29 cellular contexts compared by ENCODE assay signal in the genomic region with DNA sequence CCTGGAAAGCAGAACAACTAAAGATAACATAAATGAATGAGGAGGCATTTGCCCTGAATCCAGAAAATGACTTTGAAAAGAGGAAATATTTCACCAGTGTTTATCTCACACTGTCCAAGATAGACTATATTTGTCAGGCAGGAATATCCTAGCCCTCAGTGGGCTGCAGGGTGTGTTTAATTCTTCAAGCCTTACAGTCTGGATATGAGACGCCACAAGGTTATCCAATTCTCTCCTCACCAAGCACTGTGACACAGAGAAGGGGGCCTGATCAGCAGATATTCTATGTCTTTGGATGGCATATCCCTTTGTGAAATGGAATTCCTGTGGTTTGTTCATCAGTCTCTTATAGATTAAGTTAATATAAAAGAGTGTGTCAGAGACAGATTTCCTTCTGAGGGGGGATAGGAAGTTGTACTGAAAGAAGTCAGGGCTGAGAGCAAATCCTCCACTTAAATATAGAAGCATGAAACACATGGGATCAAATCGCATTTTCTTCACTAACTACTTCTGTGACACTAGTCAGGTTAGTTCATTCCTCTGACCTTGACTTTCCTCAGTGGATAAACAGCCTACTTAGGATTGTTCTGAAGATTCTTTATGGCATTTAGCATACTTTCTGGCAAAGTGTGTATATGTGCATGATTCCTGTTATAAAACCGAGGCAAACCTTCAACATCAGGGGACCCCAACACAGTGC. TPM values are rescaled to one million over a fixed set of nuclear protein-coding genes. Genes with fewer than 3 reads are reported as not detected.
"Had no signal": no experiment of that assay in that cellular context is flagged by ENCODE, and none has a peak within 500 bp of the region (broad histone marks: within the 10 kb centered on the region; RNA-seq: fewer than 3 reads in every experiment).

No MANE protein-coding gene starts in this region.

- H3K4me3 ChIP-seq: ascending aorta, heart left ventricle, testis, transverse colon had no signal

- H3K4me1 Mint-ChIP-seq: mesothelial cell of epicardium had no signal

- H3K9me3 Mint-ChIP-seq: activated CD4-positive, alpha-beta memory T cell treated with anti-CD3 and anti-CD28 coated beads, Interleukin-2, amount 10 ng/mL, durations not matched to agents 7 days and 5 days; activated CD4-positive, alpha-beta T cell treated with anti-CD3 and anti-CD28 coated beads, Interleukin-2, amount 10 ng/mL, durations not matched to agents 7 days and 5 days; activated T-cell treated with anti-CD3 and anti-CD28 coated beads, Interleukin-2, amount 50 U/mL, for 4 hours; activated T-helper 17 cell treated with anti-CD3 and anti-CD28 coated beads, Interleukin-2, amount 50 U/mL, for 72 hours; effector memory CD8-positive, alpha-beta T cell; immature natural killer cell; mesothelial cell of epicardium; naive B cell had no signal

- DNase-seq: activated CD4-positive, alpha-beta memory T cell treated with anti-CD3 and anti-CD28 coated beads, Interleukin-2, amount 10 ng/mL, durations not matched to agents 7 days and 5 days; activated CD4-positive, alpha-beta T cell treated with anti-CD3 and anti-CD28 coated beads for 1 hour; activated CD4-positive, alpha-beta T cell treated with anti-CD3 and anti-CD28 coated beads, Interleukin-2, amount 10 ng/mL, durations not matched to agents 7 days and 5 days; activated CD8-positive, alpha-beta memory T cell treated with anti-CD3 and anti-CD28 coated beads, Interleukin-2, amount 50 U/mL, for 48 hours; activated naive CD4-positive, alpha-beta T cell; activated T-cell treated with anti-CD3 and anti-CD28 coated beads, Interleukin-2, amount 50 U/mL, for 4 hours; brain microvascular endothelial cell; caudate nucleus; cortex of kidney; effector memory CD8-positive, alpha-beta T cell; erythroblast; heart left ventricle; hypothalamus; immature natural killer cell; kidney; left colon; naive B cell; nucleus accumbens; right cardiac atrium; stimulated activated CD4-positive, alpha-beta T cell treated with anti-CD3 and anti-CD28 coated beads, Interleukin-2, amount 100 ng/mL, for 48 hours; stimulated activated naive CD4-positive, alpha-beta T cell treated with Interleukin-2 at 50 U/mL for 16 hours; T-helper 2 cell; testis; transverse colon had no signal

- H3K4me1 ChIP-seq: ascending aorta, parathyroid adenoma, testis had no signal

- H3K36me3 Mint-ChIP-seq: mesothelial cell of epicardium, naive B cell had no signal

- H3K27ac ChIP-seq: ascending aorta, brain microvascular endothelial cell, heart left ventricle, parathyroid adenoma, testis, transverse colon had no signal

- H3K4me3 Mint-ChIP-seq: activated CD4-positive, alpha-beta memory T cell treated with anti-CD3 and anti-CD28 coated beads, Interleukin-2, amount 10 ng/mL, durations not matched to agents 7 days and 5 days; activated CD4-positive, alpha-beta T cell treated with anti-CD3 and anti-CD28 coated beads, Interleukin-2, amount 10 ng/mL, durations not matched to agents 7 days and 5 days; activated naive CD8-positive, alpha-beta T cell; activated T-cell treated with anti-CD3 and anti-CD28 coated beads, Interleukin-2, amount 50 U/mL, for 4 hours; activated T-helper 17 cell treated with anti-CD3 and anti-CD28 coated beads, Interleukin-2, amount 50 U/mL, for 72 hours; effector memory CD8-positive, alpha-beta T cell; immature natural killer cell; mesothelial cell of epicardium had no signal

- H3K27me3 ChIP-seq: ascending aorta, brain microvascular endothelial cell, heart left ventricle, testis, transverse colon had no signal

- H3K27ac Mint-ChIP-seq: activated CD4-positive, alpha-beta memory T cell treated with anti-CD3 and anti-CD28 coated beads, Interleukin-2, amount 10 ng/mL, durations not matched to agents 7 days and 5 days; activated CD4-positive, alpha-beta T cell treated with anti-CD3 and anti-CD28 coated beads, Interleukin-2, amount 10 ng/mL, durations not matched to agents 7 days and 5 days; activated naive CD8-positive, alpha-beta T cell; activated T-helper 17 cell treated with anti-CD3 and anti-CD28 coated beads, Interleukin-2, amount 50 U/mL, for 72 hours; effector memory CD8-positive, alpha-beta T cell; immature natural killer cell; mesothelial cell of epicardium; naive B cell had no signal

- H3K27me3 Mint-ChIP-seq: activated CD4-positive, alpha-beta memory T cell treated with anti-CD3 and anti-CD28 coated beads, Interleukin-2, amount 10 ng/mL, durations not matched to agents 7 days and 5 days; activated CD4-positive, alpha-beta T cell treated with anti-CD3 and anti-CD28 coated beads, Interleukin-2, amount 10 ng/mL, durations not matched to agents 7 days and 5 days; activated naive CD8-positive, alpha-beta T cell; activated T-helper 17 cell treated with anti-CD3 and anti-CD28 coated beads, Interleukin-2, amount 50 U/mL, for 72 hours; effector memory CD8-positive, alpha-beta T cell; naive B cell had no signal

- ATAC-seq: activated T-cell treated with anti-CD3 and anti-CD28 coated beads, Interleukin-2, amount 50 U/mL, for 4 hours; activated T-helper 17 cell treated with anti-CD3 and anti-CD28 coated beads, Interleukin-2, amount 50 U/mL, for 72 hours; effector memory CD8-positive, alpha-beta T cell; heart left ventricle; left colon; right cardiac atrium had no signal

- H3K9me3 ChIP-seq: ascending aorta, heart left ventricle, testis, transverse colon had no signal

- H3K36me3 ChIP-seq: ascending aorta, brain microvascular endothelial cell, heart left ventricle, transverse colon had no signal

RNA-seq across cellular contexts. Expression of a gene that starts 49.7 kb away (rescaled TPM):
- total RNA-seq: ascending aorta had no signal
